In genomic region chr2:152407204-152407721, GRCh38 we compare ENCODE assay signal across 8 cellular contexts.
A peak's percentile ranks its signal among the peaks of the same experiment; 100 is the strongest.
DNase-seq lines count a peak whose midpoint lies in the region; ATAC-seq, FAIRE-seq and TF ChIP-seq lines count a peak whose summit lies in the region.

No MANE protein-coding gene starts in this region.

- peak; percentile 87 for ATAC-seq in GM19395 (IDR thresholded peaks at IDR 0.05; ENCODE audit: unreplicated experiment)
- peak; percentile 90 for ATAC-seq in HG03342 (IDR thresholded peaks at IDR 0.05; ENCODE audit: unreplicated experiment)

- no peaks in the 10 kb centered on the region for H3K36me3 Mint-ChIP-seq in activated CD4-positive, alpha-beta memory T cell treated with anti-CD3 and anti-CD28 coated beads, Interleukin-2, amount 10 ng/mL, durations not matched to agents 7 days and 5 days (ENCODE audit: low read depth)

- CTCF ChIA-PET in activated CD4-positive, alpha-beta memory T cell treated with anti-CD3 and anti-CD28 coated beads, Interleukin-2, amount 10 ng/mL, durations not matched to agents 7 days and 5 days (lab: Charles Lee), result interaction anchor here (2.3 kb wide), 1 partner anchor 8 kb away, joined by 6 read pairs; no protein-coding TSS in a partner anchor

- no peak for TF ChIP-seq POLR2A in prostate gland (IDR thresholded peaks at IDR 0.05)

- H3K27me3 ChIP-seq in cardiac muscle cell, result no peaks in the 10 kb centered on the region
- H3K27me3 ChIP-seq in prostate gland (replicated peaks; ENCODE audit: insufficient read depth), result no peaks in the 10 kb centered on the region

- intact Hi-C loops in prostate gland (cut with DNase I), result loop anchor here (10.0 kb wide), 1 partner anchor 218 kb away; no protein-coding TSS in a partner anchor

- H3K9me3 ChIP-seq in cardiac muscle cell (ENCODE audit: low read depth) (no peaks in the 10 kb centered on the region), prostate gland (no peaks in the 10 kb centered on the region)

- peak overlapping the region; percentile 9 for H3K27ac Mint-ChIP-seq in activated CD4-positive, alpha-beta memory T cell treated with anti-CD3 and anti-CD28 coated beads, Interleukin-2, amount 10 ng/mL, durations not matched to agents 7 days and 5 days

- H3K27ac ChIP-seq in cardiac muscle cell, result no peak overlapping the region
- peak overlapping the region in 1 of 2 donors; percentile 16 for H3K27ac ChIP-seq in prostate gland

- POLR2A ChIA-PET in activated CD4-positive, alpha-beta memory T cell treated with anti-CD3 and anti-CD28 coated beads, Interleukin-2, amount 10 ng/mL, durations not matched to agents 7 days and 5 days (lab: Charles Lee), result interaction anchor here (1.3 kb wide), 1 partner anchor 311 kb away, joined by 3 read pairs; the partner anchor contains the start of gene ARL6IP6

- TF ChIP-seq CTCF in cardiac muscle cell (IDR thresholded peaks at IDR 0.05; ENCODE audit: low read depth, low read length) (no peak), prostate gland (IDR thresholded peaks at IDR 0.05) (no peak)

- H3K4me1 Mint-ChIP-seq in activated CD4-positive, alpha-beta memory T cell treated with anti-CD3 and anti-CD28 coated beads, Interleukin-2, amount 10 ng/mL, durations not matched to agents 7 days and 5 days, result peaks cover 33% of the 10 kb centered on the region

- DNase-seq in COLO829 (ENCODE audit: low spot score) (peak; percentile 79), cardiac muscle cell (ENCODE audit: low read depth in 1 of 2, low spot score in 1 of 2) (peak; percentile 43 to 52), prostate gland (ENCODE audit: low spot score) (peak; percentile 24), GF-D8 (lab: John Stamatoyannopoulos, UW) (no peak), frontal cortex (ENCODE audit: low spot score in 2 of 2) (no peak)
- DNase-seq in activated CD4-positive, alpha-beta memory T cell treated with anti-CD3 and anti-CD28 coated beads, Interleukin-2, amount 10 ng/mL, durations not matched to agents 7 days and 5 days, result peak; percentile 22

- H3K9me3 Mint-ChIP-seq in activated CD4-positive, alpha-beta memory T cell treated with anti-CD3 and anti-CD28 coated beads, Interleukin-2, amount 10 ng/mL, durations not matched to agents 7 days and 5 days, result no peaks in the 10 kb centered on the region

- no peak for FAIRE-seq in frontal cortex (lab: Jason Lieb, UNC)

- H3K4me3 ChIP-seq in cardiac muscle cell (no peak overlapping the region), prostate gland (no peak overlapping the region)

- H3K36me3 ChIP-seq in cardiac muscle cell (no peaks in the 10 kb centered on the region), prostate gland (no peaks in the 10 kb centered on the region)

- peaks cover 7% of the 10 kb centered on the region for H3K27me3 Mint-ChIP-seq in activated CD4-positive, alpha-beta memory T cell treated with anti-CD3 and anti-CD28 coated beads, Interleukin-2, amount 10 ng/mL, durations not matched to agents 7 days and 5 days

- peak overlapping the region; percentile 56 for H3K4me3 Mint-ChIP-seq in activated CD4-positive, alpha-beta memory T cell treated with anti-CD3 and anti-CD28 coated beads, Interleukin-2, amount 10 ng/mL, durations not matched to agents 7 days and 5 days

- H3K4me1 ChIP-seq in cardiac muscle cell (ENCODE audit: low read depth) (peaks cover 17% of the 10 kb centered on the region), prostate gland (replicated peaks) (peaks cover 3% of the 10 kb centered on the region)

- 18% methylated on average over 8 of the region's 8 CpGs for WGBS in prostate gland

Comparison
In these comparisons a context has a peak if more than half of its experiments do, and no peak if none do; other contexts are left out.
1. DNase-seq: peak in COLO829 (single experiment), activated CD4-positive, alpha-beta memory T cell treated with anti-CD3 and anti-CD28 coated beads, Interleukin-2, amount 10 ng/mL, durations not matched to agents 7 days and 5 days (single experiment), cardiac muscle cell (2 of 2) and prostate gland (single experiment); none in GF-D8 (single experiment) and frontal cortex (0 of 2).